ENCODE assay signal across 9 cellular contexts in the genomic region with DNA sequence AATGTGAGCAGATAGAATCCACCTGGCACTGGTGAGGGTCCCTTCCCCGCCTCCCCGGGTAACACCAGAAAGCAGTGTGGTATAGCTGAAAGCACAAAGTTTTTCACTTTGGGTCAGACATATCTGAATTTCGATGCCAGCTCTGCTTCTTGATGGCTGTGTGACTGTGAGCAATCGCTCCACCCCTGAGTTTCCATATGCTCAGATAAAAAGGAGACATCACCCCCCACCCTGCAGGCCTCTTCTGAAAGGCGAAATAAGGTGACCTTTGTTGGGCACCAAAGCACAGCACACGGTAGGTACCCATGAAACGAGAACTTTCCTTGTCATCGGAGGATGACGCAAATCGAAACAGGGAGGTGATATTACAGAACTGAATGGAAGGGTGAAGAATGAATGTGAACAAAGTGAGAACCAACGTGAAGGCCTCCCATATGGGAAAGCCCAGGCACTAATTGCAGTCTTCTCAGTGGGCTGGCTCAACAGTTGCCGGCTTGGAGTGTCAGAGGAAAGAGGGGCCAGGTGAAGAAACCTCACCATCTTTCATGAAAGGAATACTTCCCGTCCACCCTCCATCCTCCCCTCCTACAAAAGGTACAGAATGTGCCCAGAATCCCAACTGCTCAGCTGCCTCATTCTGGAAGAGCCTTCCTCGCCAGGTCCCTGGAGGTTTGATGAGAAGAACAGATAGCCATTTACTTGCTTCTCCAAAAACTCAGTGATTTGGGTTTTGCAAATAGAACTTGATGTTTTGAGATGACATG.
DNase-seq lines count a peak whose midpoint lies in the region; ATAC-seq and TF ChIP-seq lines count a peak whose summit lies in the region.
"Had no signal": no experiment of that assay in that cellular context is flagged by ENCODE, and none has a peak within 500 bp of the region (broad histone marks: within the 10 kb centered on the region; RNA-seq: fewer than 3 reads in every experiment).

No MANE protein-coding gene starts in this region.

- peaks cover 64 to 84% of the 10 kb centered on the region in 2 donors for H3K4me1 Mint-ChIP-seq in effector memory CD8-positive, alpha-beta T cell (ENCODE audit: low read depth in 2 of 2)

- ATAC-seq in GM21576 (IDR thresholded peaks at IDR 0.05; ENCODE audit: unreplicated experiment): peak; percentile 76
- ATAC-seq in effector memory CD8-positive, alpha-beta T cell (replicated peaks): peak; percentile 69

- H3K27me3 Mint-ChIP-seq in effector memory CD8-positive, alpha-beta T cell: no peaks in the 10 kb centered on the region

- peak overlapping the region; percentile 94 to 97 for H3K27ac Mint-ChIP-seq in effector memory CD8-positive, alpha-beta T cell

- in situ Hi-C loops in HAP-1 (cut with MboI; ENCODE audit: low sequenced_read_pairs): no loop called here

- peak overlapping the region; percentile 91 for H3K4me2 ChIP-seq in OCI-LY3 (ENCODE audit: low read length)

- H3K4me1 ChIP-seq in OCI-LY3 (ENCODE audit: low read length) (peaks cover 44% of the 10 kb centered on the region), HAP-1 (no peaks in the 10 kb centered on the region)

- no peak overlapping the region for H2AFZ ChIP-seq in OCI-LY3 (ENCODE audit: low read depth, low read length)

- H3K9ac ChIP-seq in OCI-LY3 (ENCODE audit: low read length): peak overlapping the region; percentile 65

- no peaks in the 10 kb centered on the region for H3K9me3 Mint-ChIP-seq in effector memory CD8-positive, alpha-beta T cell

- H4K20me1 ChIP-seq in OCI-LY3 (ENCODE audit: insufficient read depth, low read length): peaks cover 46% of the 10 kb centered on the region

- H3K4me3 ChIP-seq in GM12865 (ENCODE audit: low read depth, low read length) (peak overlapping the region; percentile 22), OCI-LY3 (ENCODE audit: low read length) (peak overlapping the region; percentile 63), HAP-1 (no peak overlapping the region)

- peak overlapping the region; percentile 90 for H3K27ac ChIP-seq in OCI-LY3 (ENCODE audit: low read length)

- H3K4me3 Mint-ChIP-seq in effector memory CD8-positive, alpha-beta T cell: peak overlapping the region; percentile 75 to 76

- peaks cover 78% of the 10 kb centered on the region for H3K79me2 ChIP-seq in OCI-LY3 (ENCODE audit: low read length)

- no peak for TF ChIP-seq CTCF in GM12865 (IDR thresholded peaks at IDR 0.05; ENCODE audit: insufficient read depth, low read depth, low read length, missing control alignments)
- no peak for TF ChIP-seq CTCF in OCI-LY3 (IDR thresholded peaks at IDR 0.05; ENCODE audit: low read depth, low read length)

- H3K36me3 Mint-ChIP-seq in effector memory CD8-positive, alpha-beta T cell (ENCODE audit: insufficient read depth): peaks cover 20% of the 10 kb centered on the region

- DNase-seq in GM12865 (ENCODE audit: low read depth): peak; percentile 86
- DNase-seq in effector memory CD8-positive, alpha-beta T cell: peak in 1 of 3 experiments; percentile 34
- DNase-seq in NCI-H345 treated with DMSO at 0.1 percent for 48 hours (lab: John Stamatoyannopoulos, UW; ENCODE audit: unreplicated experiment): no peak
- no peak for DNase-seq in HAP-1 (ENCODE audit: low spot score in 2 of 2)
- DNase-seq in SW 1271 (lab: John Stamatoyannopoulos, UW): no peak
- DNase-seq in HCEC 1CT: no peak
- DNase-seq: DMS79 treated with DMSO at 0.1 percent for 48 hours had no signal

- H3K9me3 ChIP-seq in OCI-LY3 (ENCODE audit: insufficient read depth, low read length) (no peaks in the 10 kb centered on the region), HAP-1 (peaks cover 4% of the 10 kb centered on the region; the same call in 1 of the 2 replicates)

- H3K36me3 ChIP-seq in OCI-LY3 (replicated peaks; ENCODE audit: low read depth, low read length) (peaks cover 49% of the 10 kb centered on the region), HAP-1 (replicated peaks) (no peaks in the 10 kb centered on the region)

- H3K27me3 ChIP-seq in OCI-LY3 (ENCODE audit: low read depth, low read length): no peaks in the 10 kb centered on the region
- H3K27me3 ChIP-seq in HAP-1 (ENCODE audit: low read depth): no peaks in the 10 kb centered on the region
